In the genomic region with DNA sequence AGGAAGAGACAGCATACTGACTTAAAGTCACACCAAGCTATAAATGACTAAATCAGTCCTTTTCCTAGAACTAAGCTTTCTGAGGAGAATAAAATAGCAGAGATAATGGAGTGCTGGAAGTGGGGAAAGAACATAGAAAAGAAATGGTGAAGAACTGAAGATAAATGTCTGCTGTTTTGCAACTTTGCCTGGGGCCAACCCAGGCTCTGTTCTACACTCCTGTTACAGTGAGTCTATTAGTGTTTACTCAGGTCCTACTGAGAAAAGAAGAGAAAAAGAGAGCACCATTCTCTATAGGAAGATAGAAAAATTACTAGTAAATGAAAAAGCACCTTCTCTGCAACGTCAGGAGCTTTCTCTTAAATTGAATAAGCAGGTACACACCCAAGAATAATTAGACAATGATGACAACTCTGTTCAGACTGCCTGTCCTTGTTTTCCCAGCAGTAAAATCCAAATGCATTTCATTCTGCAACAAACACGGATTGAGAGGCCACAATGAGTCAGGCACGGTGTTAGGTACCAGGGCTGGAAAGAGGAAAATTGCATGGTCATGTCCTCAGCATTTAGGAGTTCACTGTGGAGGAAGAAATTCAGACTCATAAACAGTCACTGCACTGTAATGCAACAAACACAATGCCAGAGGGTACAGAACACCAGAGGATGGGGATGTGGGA, we compare ENCODE assay signal across 19 cellular contexts.
DNase-seq lines count a peak whose midpoint lies in the region; ATAC-seq and TF ChIP-seq lines count a peak whose summit lies in the region.
"Had no signal": no experiment of that assay in that cellular context is flagged by ENCODE, and none has a peak within 500 bp of the region (broad histone marks: within the 10 kb centered on the region; RNA-seq: fewer than 3 reads in every experiment).

No MANE protein-coding gene starts in this region.

- ATAC-seq in GM18520 (IDR thresholded peaks at IDR 0.05; ENCODE audit: unreplicated experiment): no peak
- ATAC-seq in activated T-helper 17 cell treated with anti-CD3 and anti-CD28 coated beads, Interleukin-2, amount 50 U/mL, for 72 hours (replicated peaks): no peak
- ATAC-seq: A549, GM23338 had no signal

- CTCF ChIA-PET in mammary epithelial cell (lab: Charles Lee; ENCODE audit: low non-redundant PET): no interaction called here

- intact Hi-C loops in mammary epithelial cell (cut with micrococcal nuclease): no loop called here
- intact Hi-C loops in tibial artery (cut with DNase I; ENCODE audit: low total_unique reads): no loop called here

- H4K20me1 ChIP-seq in mammary epithelial cell (ENCODE audit: insufficient read depth, low read length) (no peaks in the 10 kb centered on the region), hepatocyte (ENCODE audit: insufficient read depth, poor library complexity, severe bottlenecking) (no peaks in the 10 kb centered on the region)

- H3K4me3 Mint-ChIP-seq in type B pancreatic cell: peak overlapping the region; percentile 34
- no peak overlapping the region for H3K4me3 Mint-ChIP-seq in activated T-helper 17 cell treated with anti-CD3 and anti-CD28 coated beads, Interleukin-2, amount 50 U/mL, for 72 hours
- H3K4me3 Mint-ChIP-seq: B cell, CD14-positive monocyte, GM23338 had no signal

- H3K4me2 ChIP-seq in mammary epithelial cell (ENCODE audit: insufficient read depth, low read depth, low read length) (no peak overlapping the region), hepatocyte (no peak overlapping the region)
- H3K4me2 ChIP-seq: A549, GM23338 had no signal

- DNase-seq in LHCN-M2 (ENCODE audit: low read depth): peak; percentile 13
- DNase-seq in mammary epithelial cell: peak; percentile 36
- no peak for DNase-seq in hepatocyte (ENCODE audit: low spot score)
- no peak for DNase-seq in type B pancreatic cell (ENCODE audit: extremely low spot score, unreplicated experiment)
- DNase-seq in tibial artery: no peak
- DNase-seq: EL, KG1, NCI-H1105, NCI-H2029 treated with DMSO at 0.1 percent for 48 hours, NCI-H446, NCI-H526, Right ventricle myocardium superior had no signal

- H3K27ac ChIP-seq in mammary epithelial cell (ENCODE audit: insufficient read depth, low read depth, low read length) (no peak overlapping the region), hepatocyte (peak overlapping the region; percentile 2), tibial artery (no peak overlapping the region)
- H3K27ac ChIP-seq: A549 had no signal

- peaks cover 2% of the 10 kb centered on the region for H3K4me1 ChIP-seq in mammary epithelial cell (ENCODE audit: insufficient read depth, low read length)
- H3K4me1 ChIP-seq in hepatocyte (ENCODE audit: insufficient read depth): no peaks in the 10 kb centered on the region
- no peaks in the 10 kb centered on the region for H3K4me1 ChIP-seq in tibial artery
- H3K4me1 ChIP-seq: A549, HAP-1 had no signal

- H3K27me3 ChIP-seq in mammary epithelial cell (ENCODE audit: insufficient read depth, low read length): no peaks in the 10 kb centered on the region
- H3K27me3 ChIP-seq in hepatocyte: no peaks in the 10 kb centered on the region
- no peaks in the 10 kb centered on the region for H3K27me3 ChIP-seq in tibial artery

- no peak overlapping the region for H3K4me3 ChIP-seq in mammary epithelial cell (replicated peaks in 1 of 3; ENCODE audit: insufficient read depth in 1 of 3, low read depth in 2 of 3, low read length in 3 of 3)
- H3K4me3 ChIP-seq in hepatocyte: no peak overlapping the region
- H3K4me3 ChIP-seq in tibial artery: no peak overlapping the region
- H3K4me3 ChIP-seq: A549, GM23338, HAP-1 had no signal

- H3K9ac ChIP-seq in mammary epithelial cell (ENCODE audit: insufficient read depth, low read length): no peak overlapping the region

- H3K27me3 Mint-ChIP-seq in type B pancreatic cell: no peaks in the 10 kb centered on the region
- peaks cover 9% of the 10 kb centered on the region for H3K27me3 Mint-ChIP-seq in activated T-helper 17 cell treated with anti-CD3 and anti-CD28 coated beads, Interleukin-2, amount 50 U/mL, for 72 hours

- H3K9me3 ChIP-seq in mammary epithelial cell (replicated peaks; ENCODE audit: insufficient read depth, low read length) (no peaks in the 10 kb centered on the region), hepatocyte (ENCODE audit: low read depth) (no peaks in the 10 kb centered on the region), tibial artery (peaks cover 0 to 8% (median 0%) of the 10 kb centered on the region in 3 donors)

- WGBS in mammary epithelial cell (ENCODE audit: low coverage, missing lambda C conversion rate): 70% methylated on average over 3 of the region's 3 CpGs
- WGBS in hepatocyte (ENCODE audit: low lambda C conversion rate, missing lambda C conversion rate): 70% methylated on average over 3 of the region's 3 CpGs

- H3K4me1 Mint-ChIP-seq in type B pancreatic cell (ENCODE audit: unreplicated experiment): peaks cover 13% of the 10 kb centered on the region
- no peaks in the 10 kb centered on the region for H3K4me1 Mint-ChIP-seq in activated T-helper 17 cell treated with anti-CD3 and anti-CD28 coated beads, Interleukin-2, amount 50 U/mL, for 72 hours
- H3K4me1 Mint-ChIP-seq: B cell, CD14-positive monocyte had no signal

- H3K27ac Mint-ChIP-seq in type B pancreatic cell: peak overlapping the region; percentile 21
- H3K27ac Mint-ChIP-seq in activated T-helper 17 cell treated with anti-CD3 and anti-CD28 coated beads, Interleukin-2, amount 50 U/mL, for 72 hours: no peak overlapping the region
- H3K27ac Mint-ChIP-seq: B cell, CD14-positive monocyte, GM23338 had no signal

- H2AFZ ChIP-seq in mammary epithelial cell (ENCODE audit: low read depth, low read length) (no peak overlapping the region), hepatocyte (no peak overlapping the region)

- in situ Hi-C loops in mammary epithelial cell (cut with MboI; ENCODE audit: low sequenced_read_pairs in 2 of 2): loop anchor here in 1 of 2 donors (10.0 kb wide), 1 partner anchor 239 kb away; no protein-coding TSS in a partner anchor

- H3K9me2 ChIP-seq in hepatocyte (replicated peaks; ENCODE audit: insufficient read depth): no peaks in the 10 kb centered on the region

- TF ChIP-seq CTCF in mammary epithelial cell (conservative IDR thresholded peaks at IDR 0.05 in 1 of 2, IDR thresholded peaks at IDR 0.05 in 1 of 2; ENCODE audit: extremely low read depth in 1 of 2, insufficient read depth in 1 of 2, low read depth in 1 of 2, low read length in 2 of 2): no peak
- TF ChIP-seq CTCF in hepatocyte (IDR thresholded peaks at IDR 0.05; ENCODE audit: poor library complexity): no peak
- no peak for TF ChIP-seq CTCF in type B pancreatic cell (conservative IDR thresholded peaks at IDR 0.05)
- no peak for TF ChIP-seq CTCF in tibial artery (IDR thresholded peaks at IDR 0.05)

- peaks cover 4% of the 10 kb centered on the region for H3K9me3 Mint-ChIP-seq in type B pancreatic cell
- H3K9me3 Mint-ChIP-seq in activated T-helper 17 cell treated with anti-CD3 and anti-CD28 coated beads, Interleukin-2, amount 50 U/mL, for 72 hours: peaks cover 4% of the 10 kb centered on the region

- H3K36me3 ChIP-seq in mammary epithelial cell (ENCODE audit: insufficient read depth, low read length): no peaks in the 10 kb centered on the region
- no peaks in the 10 kb centered on the region for H3K36me3 ChIP-seq in hepatocyte (replicated peaks; ENCODE audit: insufficient read depth, low read depth)
- H3K36me3 ChIP-seq in tibial artery: no peaks in the 10 kb centered on the region
- H3K36me3 ChIP-seq: HAP-1 had no signal

- H3K79me2 ChIP-seq in mammary epithelial cell (ENCODE audit: insufficient read depth, low read length) (no peaks in the 10 kb centered on the region), hepatocyte (no peaks in the 10 kb centered on the region)

- dilution Hi-C loops in mammary epithelial cell (cut with HindIII; ENCODE audit: low sequenced_read_pairs): loop anchor here (5.0 kb wide), 1 partner anchor 33 kb away; no protein-coding TSS in a partner anchor

- no peaks in the 10 kb centered on the region for H3K36me3 Mint-ChIP-seq in type B pancreatic cell
- H3K36me3 Mint-ChIP-seq in activated T-helper 17 cell treated with anti-CD3 and anti-CD28 coated beads, Interleukin-2, amount 50 U/mL, for 72 hours (ENCODE audit: low read depth): no peaks in the 10 kb centered on the region
- H3K36me3 Mint-ChIP-seq: CD14-positive monocyte had no signal

- BruUV-seq in mammary epithelial cell (replicated peaks; lab: Mats Ljungman, UMichigan): no TSS peak

Comparison
In these comparisons a context has a peak if more than half of its experiments do, and no peak if none do; other contexts are left out.
1. DNase-seq: peak in LHCN-M2 (single experiment) and mammary epithelial cell (single experiment); none in hepatocyte (single experiment), type B pancreatic cell (single experiment) and tibial artery (0 of 2).